1 cellular context compared by ENCODE assay signal in the genomic region with DNA sequence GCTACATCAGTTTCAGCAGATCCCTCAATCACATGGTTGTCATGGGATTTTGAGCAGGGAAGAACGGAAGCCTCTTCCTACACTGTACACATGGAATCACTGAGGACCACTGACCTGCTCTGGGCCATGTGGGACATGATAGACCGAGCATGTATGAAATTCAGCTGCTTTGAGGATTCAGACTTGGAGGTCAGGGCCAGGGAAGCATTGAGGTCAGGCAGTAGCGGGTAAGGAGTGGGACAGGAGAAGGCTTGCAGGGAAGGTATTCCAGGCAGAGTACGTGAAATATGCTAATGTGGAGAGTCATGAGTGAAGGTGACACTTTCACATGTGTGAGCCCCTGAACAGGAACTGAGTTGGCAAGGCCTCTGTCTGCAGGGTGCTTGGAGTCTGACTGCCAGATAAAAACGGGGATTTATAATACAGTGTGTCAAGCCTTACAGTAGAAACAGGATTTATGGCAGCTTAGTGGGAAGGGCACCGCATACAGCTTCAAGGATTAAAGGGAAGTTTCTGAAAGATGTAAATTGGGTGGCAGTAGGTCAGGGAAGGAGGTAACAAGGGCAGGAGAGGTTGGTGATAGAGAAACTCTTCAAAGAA.
TF ChIP-seq lines count a peak whose summit lies in the region.

No MANE protein-coding gene starts in this region.

TF ChIP-seq in HepG2, 621 proteins besides CTCF, POLR2A, EP300 and RAD21 (continued from another document):
- no peak for TF ChIP-seq MATR3 (CRISPR knock-in tag; IDR thresholded peaks at IDR 0.05)
